Comparison of ENCODE assay signal across 22 cellular contexts in genomic region chr22:24698266-24698926, GRCh38.
"Had no signal": no experiment of that assay in that cellular context is flagged by ENCODE, and none has a peak within 500 bp of the region (broad histone marks: within the 10 kb centered on the region; RNA-seq: fewer than 3 reads in every experiment).

No MANE protein-coding gene starts in this region.

- H3K27me3 ChIP-seq: adrenal gland, breast epithelium, colonic mucosa, sigmoid colon had no signal

- ATAC-seq: activated naive CD4-positive, alpha-beta T cell treated with anti-CD3 and anti-CD28 coated beads, Interleukin-2, amount 50 U/mL, for 72 hours; activated T-helper 17 cell treated with anti-CD3 and anti-CD28 coated beads, Interleukin-2, amount 50 U/mL, for 72 hours; stimulated activated naive B cell treated with anti-CD40 and anti-IgM and Interleukin-4, amounts not matched to agents 10 μg/mL and 1 μg/mL and 100 μg/mL, for 72 hours had no signal

- H3K4me3 ChIP-seq: adrenal gland, breast epithelium, colonic mucosa, esophagus muscularis mucosa, sigmoid colon had no signal

- H3K9me3 Mint-ChIP-seq: activated naive CD4-positive, alpha-beta T cell treated with anti-CD3 and anti-CD28 coated beads, Interleukin-2, amount 50 U/mL, for 72 hours; activated T-cell treated with anti-CD3 and anti-CD28 coated beads, Interleukin-2, amount 50 U/mL, for 24 hours; activated T-helper 17 cell treated with anti-CD3 and anti-CD28 coated beads, Interleukin-2, amount 50 U/mL, for 72 hours; central memory CD8-positive, alpha-beta T cell; memory B cell; naive B cell; neural crest cell; stimulated activated naive B cell treated with anti-CD40 and anti-IgM and Interleukin-4, amounts not matched to agents 10 μg/mL and 1 μg/mL and 100 μg/mL, for 72 hours; type B pancreatic cell had no signal

- H3K27me3 Mint-ChIP-seq: activated T-cell treated with anti-CD3 and anti-CD28 coated beads, Interleukin-2, amount 50 U/mL, for 24 hours; type B pancreatic cell had no signal

- H3K27ac Mint-ChIP-seq: activated naive CD4-positive, alpha-beta T cell treated with anti-CD3 and anti-CD28 coated beads, Interleukin-2, amount 50 U/mL, for 72 hours; activated T-cell treated with anti-CD3 and anti-CD28 coated beads, Interleukin-2, amount 50 U/mL, for 24 hours; activated T-helper 17 cell treated with anti-CD3 and anti-CD28 coated beads, Interleukin-2, amount 50 U/mL, for 72 hours; memory B cell; stimulated activated naive B cell treated with anti-CD40 and anti-IgM and Interleukin-4, amounts not matched to agents 10 μg/mL and 1 μg/mL and 100 μg/mL, for 72 hours had no signal

- H3K36me3 Mint-ChIP-seq: activated naive CD4-positive, alpha-beta T cell treated with anti-CD3 and anti-CD28 coated beads, Interleukin-2, amount 50 U/mL, for 72 hours; memory B cell; naive B cell; stimulated activated naive B cell treated with anti-CD40 and anti-IgM and Interleukin-4, amounts not matched to agents 10 μg/mL and 1 μg/mL and 100 μg/mL, for 72 hours; type B pancreatic cell had no signal

- H3K9me3 ChIP-seq: adrenal gland, breast epithelium, colonic mucosa, esophagus muscularis mucosa, sigmoid colon had no signal

- H3K4me1 ChIP-seq: breast epithelium had no signal

- H3K36me3 ChIP-seq: adrenal gland, breast epithelium, colonic mucosa, esophagus muscularis mucosa, sigmoid colon had no signal

- H3K4me3 Mint-ChIP-seq: activated T-cell treated with anti-CD3 and anti-CD28 coated beads, Interleukin-2, amount 50 U/mL, for 24 hours; activated T-helper 17 cell treated with anti-CD3 and anti-CD28 coated beads, Interleukin-2, amount 50 U/mL, for 72 hours; central memory CD8-positive, alpha-beta T cell; memory B cell; naive B cell; neural crest cell; stimulated activated naive B cell treated with anti-CD40 and anti-IgM and Interleukin-4, amounts not matched to agents 10 μg/mL and 1 μg/mL and 100 μg/mL, for 72 hours; type B pancreatic cell had no signal

- H3K4me1 Mint-ChIP-seq: activated T-helper 17 cell treated with anti-CD3 and anti-CD28 coated beads, Interleukin-2, amount 50 U/mL, for 72 hours; central memory CD8-positive, alpha-beta T cell; neural crest cell; stimulated activated naive B cell treated with anti-CD40 and anti-IgM and Interleukin-4, amounts not matched to agents 10 μg/mL and 1 μg/mL and 100 μg/mL, for 72 hours had no signal

- H3K27ac ChIP-seq: adrenal gland, breast epithelium, esophagus muscularis mucosa, sigmoid colon had no signal

- DNase-seq: activated CD4-positive, alpha-beta T cell treated with anti-CD3 and anti-CD28 coated beads for 1 hour; activated CD8-positive, alpha-beta memory T cell treated with anti-CD3 and anti-CD28 coated beads for 24 hours; activated CD8-positive, alpha-beta memory T cell treated with anti-CD3 and anti-CD28 coated beads, Interleukin-2, amount 50 U/mL, for 4 hours; activated T-cell treated with anti-CD3 and anti-CD28 coated beads, Interleukin-2, amount 50 U/mL, for 24 hours; kidney glomerular epithelial cell; naive B cell; occipital lobe; sigmoid colon; stimulated activated CD4-positive, alpha-beta T cell treated with anti-CD3 and anti-CD28 coated beads, Interleukin-2, amount 100 ng/mL, for 48 hours; stimulated activated CD8-positive, alpha-beta memory T cell treated with anti-CD3 and anti-CD28 coated beads, Interleukin-4, amount 100 ng/mL, for 48 hours; stimulated activated naive B cell treated with anti-CD40 and anti-IgM and Interleukin-4, amounts not matched to agents 10 μg/mL and 1 μg/mL and 100 μg/mL, for 72 hours; T-helper 1 cell had no signal
